8 cellular contexts compared by ENCODE assay signal in genomic region chr22:35380537-35381423, GRCh38. TPM values are rescaled to one million over a fixed set of nuclear protein-coding genes. Genes with fewer than 3 reads are reported as not detected.
DNase-seq lines count a peak whose midpoint lies in the region; ATAC-seq and TF ChIP-seq lines count a peak whose summit lies in the region.

Gene HMOX1 (plus strand): TSS chr22:35381096. CDS start chr22:35381174, 78 bp downstream.

- ATAC-seq in CD4-positive, CD25-positive, alpha-beta regulatory T cell (ENCODE audit: low read depth in 2 of 2), result peak; percentile 66 to 76
- ATAC-seq in GM19372 (IDR thresholded peaks at IDR 0.05; ENCODE audit: low read depth, unreplicated experiment), result peak; percentile 68
- peak; percentile 91 for ATAC-seq in Right ventricle myocardium inferior

- peak within 1 kb of the TSS; percentile 24 to 75 (median 56) for H3K4me3 Mint-ChIP-seq in CD4-positive, CD25-positive, alpha-beta regulatory T cell

- H3K27ac ChIP-seq in CD4-positive, CD25-positive, alpha-beta regulatory T cell (ENCODE audit: insufficient read depth, low read length, poor library complexity, severe bottlenecking), result no peak within 1 kb of the TSS
- H3K27ac ChIP-seq in adrenal gland (peak within 1 kb of the TSS in 4 of 5 donors; percentile 6 to 85 (median 66)), uterus (peak within 1 kb of the TSS; percentile 70 to 74)

- peak within 1 kb of the TSS; percentile 43 for H3K4me3 ChIP-seq in CD4-positive, CD25-positive, alpha-beta regulatory T cell (ENCODE audit: low read depth, low read length)
- H3K4me3 ChIP-seq in adrenal gland (peak within 1 kb of the TSS in 3 of 4 donors; percentile 58 to 68 (median 60)), uterus (peak within 1 kb of the TSS; percentile 51 to 56)

- H3K36me3 Mint-ChIP-seq in CD4-positive, CD25-positive, alpha-beta regulatory T cell, result no peaks in the 10 kb centered on the region

- peaks cover 6 to 32% (median 16%) of the 10 kb centered on the region in 4 donors for H3K4me1 Mint-ChIP-seq in CD4-positive, CD25-positive, alpha-beta regulatory T cell

- peaks cover 0 to 1% (median 0%) of the 10 kb centered on the region in 7 donors for H3K9me3 Mint-ChIP-seq in CD4-positive, CD25-positive, alpha-beta regulatory T cell

- H3K4me1 ChIP-seq in CD4-positive, CD25-positive, alpha-beta regulatory T cell (ENCODE audit: control insufficient read depth, insufficient read depth, low read length, poor library complexity, severe bottlenecking), result peaks cover 18% of the 10 kb centered on the region
- H3K4me1 ChIP-seq in adrenal gland (replicated peaks in 1 of 2), result peaks cover 32 to 40% of the 10 kb centered on the region in 2 donors
- no peaks in the 10 kb centered on the region for H3K4me1 ChIP-seq in uterus

- DNase-seq in CD4-positive, CD25-positive, alpha-beta regulatory T cell, result peak in 2 of 3 donors; percentile 32 to 85
- peak; percentile 91 for DNase-seq in HuH-7 (ENCODE audit: low spot score)
- DNase-seq in SKM-1 (lab: John Stamatoyannopoulos, UW; ENCODE audit: unreplicated experiment), result peak; percentile 17
- DNase-seq in adrenal gland, result peak; percentile 89 to 97 (median 95)
- DNase-seq in Right ventricle myocardium inferior (ENCODE audit: missing footprints), result peak; percentile 97
- peak; percentile 30 to 91 (median 73) for DNase-seq in nucleus accumbens (lab: John Stamatoyannopoulos, UW)
- DNase-seq in uterus, result peak; percentile 89 to 92

- peak within 1 kb of the TSS in 2 of 3 donors; percentile 20 to 44 for H3K27ac Mint-ChIP-seq in CD4-positive, CD25-positive, alpha-beta regulatory T cell

- no peaks in the 10 kb centered on the region for H3K9me3 ChIP-seq in CD4-positive, CD25-positive, alpha-beta regulatory T cell (ENCODE audit: control insufficient read depth in 2 of 2, low read length in 2 of 2)
- no peaks in the 10 kb centered on the region for H3K9me3 ChIP-seq in adrenal gland (replicated peaks in 1 of 3)
- H3K9me3 ChIP-seq in uterus, result no peaks in the 10 kb centered on the region

- TF ChIP-seq CTCF in adrenal gland (IDR thresholded peaks at IDR 0.05), result no peak
- TF ChIP-seq CTCF in uterus (IDR thresholded peaks at IDR 0.05), result peak; percentile 6 to 43 (median 30)

- TF ChIP-seq POLR2A in adrenal gland (IDR thresholded peaks at IDR 0.05) (peak; percentile 87 to 89), uterus (IDR thresholded peaks at IDR 0.05) (peak; percentile 53 to 64)

- WGBS in adrenal gland, 4 donors, result 3 to 8% (median 5%) methylated on average over 4 to 47 of the region's 47 CpGs

- H3K36me3 ChIP-seq in CD4-positive, CD25-positive, alpha-beta regulatory T cell (ENCODE audit: control insufficient read depth, insufficient read depth, low read length), result no peaks in the 10 kb centered on the region
- H3K36me3 ChIP-seq in adrenal gland (replicated peaks in 1 of 2) (peaks cover 0 to 20% of the 10 kb centered on the region in 2 donors), uterus (no peaks in the 10 kb centered on the region)

- peaks cover 2% of the 10 kb centered on the region for H3K27me3 ChIP-seq in CD4-positive, CD25-positive, alpha-beta regulatory T cell (ENCODE audit: control insufficient read depth, insufficient read depth, low read length)
- H3K27me3 ChIP-seq in adrenal gland, result no peaks in the 10 kb centered on the region
- no peaks in the 10 kb centered on the region for H3K27me3 ChIP-seq in uterus

- H3K27me3 Mint-ChIP-seq in CD4-positive, CD25-positive, alpha-beta regulatory T cell, result peaks cover 24% of the 10 kb centered on the region

- intact Hi-C loops in adrenal gland (cut with DNase I), result no loop called here
- intact Hi-C loops in Right ventricle myocardium inferior (cut with DNase I), result no loop called here
- intact Hi-C loops in uterus (cut with DNase I; ENCODE audit: low total_unique reads), result no loop called here

RNA-seq across cellular contexts. Expression of gene HMOX1, which starts in this region (rescaled TPM):
- not detected for total RNA-seq in CD4-positive, CD25-positive, alpha-beta regulatory T cell
- 1 to 10 TPM in 3 of 4 donors, under 1 TPM in 1; 0.93 to 2.9 (median 1.7) TPM for polyA plus RNA-seq in CD4-positive, CD25-positive, alpha-beta regulatory T cell
- total RNA-seq in adrenal gland (100 to 1,000 TPM in 2 of 8 donors, 10 to 100 TPM in 6; 30.8 to 578 (median 57.4) TPM), Right ventricle myocardium inferior (7.4 TPM), uterus (10 to 100 TPM in 1 of 4 donors, 1 to 10 TPM in 2, under 1 TPM in 1; 0.51 to 13.8 (median 8.5) TPM)
- polyA plus RNA-seq in adrenal gland, result 10 to 100 TPM; 15.4 to 27.6 (median 27.3) TPM

Comparison
In these comparisons a context has a peak if more than half of its experiments do, and no peak if none do; other contexts are left out.
1. RNA of gene HMOX1 (polyA plus RNA-seq): 15.4 to 27.6 TPM in adrenal gland; 0.93 to 2.9 TPM in CD4-positive, CD25-positive, alpha-beta regulatory T cell; every median in the first group is over 4 times any median in the second.
2. DNase-seq: peak in every context shown above with its lines; median percentile 97 in Right ventricle myocardium inferior; 95 in adrenal gland; 91 in HuH-7; 90 in uterus; 73 in nucleus accumbens; 58 in CD4-positive, CD25-positive, alpha-beta regulatory T cell; 17 in SKM-1.
3. CTCF ChIP-seq: peak in uterus (4 of 4); none in adrenal gland (0 of 6).
4. Peak in every context shown above with its lines, with median percentiles within 50 percentile points of each other: ATAC-seq and H3K4me3 ChIP-seq.